Comparison of ENCODE assay signal across 7 cellular contexts in genomic region chr11:87924125-87924524, GRCh38.
"Had no signal": no experiment of that assay in that cellular context is flagged by ENCODE, and none has a peak within 500 bp of the region (broad histone marks: within the 10 kb centered on the region; RNA-seq: fewer than 3 reads in every experiment).

No MANE protein-coding gene starts in this region.

- H3K27ac Mint-ChIP-seq: GM23338, HFFc6 had no signal

- H3K9me3 Mint-ChIP-seq: GM23338 had no signal

- H3K36me3 ChIP-seq: HAP-1 had no signal

- H3K4me3 ChIP-seq: GM23338, HAP-1, K562 had no signal

- H3K4me2 ChIP-seq: GM23338 had no signal

- H3K27ac ChIP-seq: HL-60 had no signal

- H3K4me1 ChIP-seq: HAP-1 had no signal

- DNase-seq: HFFc6, IMR-90 had no signal

- ATAC-seq: GM23338, HCT116, K562 had no signal

- H2AFZ ChIP-seq: GM23338 had no signal

- H3K9me3 ChIP-seq: HAP-1 had no signal

- H3K4me3 Mint-ChIP-seq: GM23338, HFFc6 had no signal
